ENCODE assay signal across 1 cellular context in the genomic region with DNA sequence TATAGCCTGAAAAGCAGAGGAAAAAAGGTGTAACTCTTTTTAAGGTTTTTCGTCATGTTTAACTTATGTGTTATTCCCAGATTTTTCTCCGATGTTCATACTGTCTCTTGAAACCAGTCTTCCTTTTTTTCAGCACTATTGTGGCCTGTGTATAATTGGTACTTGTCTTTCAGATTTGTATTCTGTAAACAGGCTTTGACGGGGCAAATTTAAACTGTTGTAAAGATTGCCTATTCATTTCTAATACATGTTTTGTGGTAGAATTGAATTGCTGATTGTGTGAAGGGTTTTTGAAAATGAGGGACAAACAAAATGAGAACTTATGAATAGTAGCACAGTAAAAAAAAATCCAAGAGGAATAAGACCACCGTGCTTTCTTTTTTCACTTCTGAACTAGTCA.
TF ChIP-seq lines count a peak whose summit lies in the region.

No MANE protein-coding gene starts in this region.

TF ChIP-seq in A549, 52 proteins besides CTCF, POLR2A, EP300 and RAD21 (continued from another document):
- TF ChIP-seq REST (IDR thresholded peaks at IDR 0.05): no peak
- no peak for TF ChIP-seq HOXA7 (CRISPR knock-in tag; IDR thresholded peaks at IDR 0.05)
- no peak for TF ChIP-seq PHF8 (IDR thresholded peaks at IDR 0.05; ENCODE audit: borderline replicate concordance, low read depth)
- no peak for TF ChIP-seq TP53 (CRISPR knock-in tag; IDR thresholded peaks at IDR 0.05)
- TF ChIP-seq, protein P1, sequence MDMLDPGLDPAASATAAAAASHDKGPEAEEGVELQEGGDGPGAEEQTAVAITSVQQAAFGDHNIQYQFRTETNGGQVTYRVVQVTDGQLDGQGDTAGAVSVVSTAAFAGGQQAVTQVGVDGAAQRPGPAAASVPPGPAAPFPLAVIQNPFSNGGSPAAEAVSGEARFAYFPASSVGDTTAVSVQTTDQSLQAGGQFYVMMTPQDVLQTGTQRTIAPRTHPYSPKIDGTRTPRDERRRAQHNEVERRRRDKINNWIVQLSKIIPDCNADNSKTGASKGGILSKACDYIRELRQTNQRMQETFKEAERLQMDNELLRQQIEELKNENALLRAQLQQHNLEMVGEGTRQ (IDR thresholded peaks at IDR 0.05): no peak
- no peak for TF ChIP-seq CHD2 (IDR thresholded peaks at IDR 0.05; ENCODE audit: low read length, partially characterized antibody)
- TF ChIP-seq SMC3 (IDR thresholded peaks at IDR 0.05): no peak
- TF ChIP-seq GATA3 (IDR thresholded peaks at IDR 0.05; ENCODE audit: borderline replicate concordance): no peak
